ENCODE assay signal across 9 cellular contexts in genomic region chr10:49164587-49165188, GRCh38. TPM values are rescaled to one million over a fixed set of nuclear protein-coding genes. Genes with fewer than 3 reads are reported as not detected.
DNase-seq lines count a peak whose midpoint lies in the region; ATAC-seq and TF ChIP-seq lines count a peak whose summit lies in the region.
"Had no signal": no experiment of that assay in that cellular context is flagged by ENCODE, and none has a peak within 500 bp of the region (broad histone marks: within the 10 kb centered on the region; RNA-seq: fewer than 3 reads in every experiment).

No MANE protein-coding gene starts in this region.

- no peak overlapping the region for H3K4me3 Mint-ChIP-seq in activated naive CD8-positive, alpha-beta T cell treated with anti-CD3 and anti-CD28 coated beads for 36 hours
- H3K4me3 Mint-ChIP-seq: activated naive CD8-positive, alpha-beta T cell had no signal

- TF ChIP-seq CTCF in hepatocyte (IDR thresholded peaks at IDR 0.05; ENCODE audit: poor library complexity), result peak; percentile 64

- no peaks in the 10 kb centered on the region for H3K9me3 ChIP-seq in hepatocyte (ENCODE audit: low read depth)

- peaks cover 4% of the 10 kb centered on the region for H3K27me3 Mint-ChIP-seq in activated naive CD8-positive, alpha-beta T cell treated with anti-CD3 and anti-CD28 coated beads for 36 hours
- H3K27me3 Mint-ChIP-seq: activated naive CD8-positive, alpha-beta T cell had no signal

- no peak overlapping the region for H3K27ac ChIP-seq in hepatocyte

- H3K79me2 ChIP-seq in hepatocyte, result no peaks in the 10 kb centered on the region

- no peaks in the 10 kb centered on the region for H4K20me1 ChIP-seq in hepatocyte (ENCODE audit: insufficient read depth, poor library complexity, severe bottlenecking)

- peak; percentile 31 for DNase-seq in NCI-H748 (lab: John Stamatoyannopoulos, UW; ENCODE audit: unreplicated experiment)
- DNase-seq in NCI-H748 treated with DMSO at 0.1 percent for 48 hours (lab: John Stamatoyannopoulos, UW), result no peak
- DNase-seq in NCI-H774 (lab: John Stamatoyannopoulos, UW), result peak; percentile 14
- DNase-seq in activated naive CD8-positive, alpha-beta T cell treated with anti-CD3 and anti-CD28 coated beads for 36 hours, result peak; percentile 41
- peak; percentile 74 for DNase-seq in hepatocyte (ENCODE audit: low spot score)
- peak; percentile 63 for DNase-seq in stimulated activated CD8-positive, alpha-beta memory T cell treated with anti-CD3 and anti-CD28 coated beads, Interleukin-4, amount 100 ng/mL, for 48 hours
- DNase-seq in NCI-H510A treated with DMSO at 0.1 percent for 48 hours (lab: John Stamatoyannopoulos, UW), result no peak

- no peaks in the 10 kb centered on the region for H3K9me2 ChIP-seq in hepatocyte (replicated peaks; ENCODE audit: insufficient read depth)

- no peaks in the 10 kb centered on the region for H3K9me3 Mint-ChIP-seq in activated naive CD8-positive, alpha-beta T cell treated with anti-CD3 and anti-CD28 coated beads for 36 hours

- no peak overlapping the region for H3K4me2 ChIP-seq in hepatocyte

- no peak overlapping the region for H3K4me3 ChIP-seq in hepatocyte

- ATAC-seq in HG02610 (IDR thresholded peaks at IDR 0.05; ENCODE audit: unreplicated experiment), result peak; percentile 71

- peaks cover 3% of the 10 kb centered on the region for H3K27me3 ChIP-seq in hepatocyte

- WGBS in hepatocyte (ENCODE audit: low lambda C conversion rate, missing lambda C conversion rate), result 52% methylated on average over 9 of the region's 9 CpGs

- H3K36me3 Mint-ChIP-seq in activated naive CD8-positive, alpha-beta T cell treated with anti-CD3 and anti-CD28 coated beads for 36 hours, result no peaks in the 10 kb centered on the region
- H3K36me3 Mint-ChIP-seq: activated naive CD8-positive, alpha-beta T cell had no signal

- peaks cover 8% of the 10 kb centered on the region for H3K4me1 Mint-ChIP-seq in activated naive CD8-positive, alpha-beta T cell treated with anti-CD3 and anti-CD28 coated beads for 36 hours

- no peak overlapping the region for H2AFZ ChIP-seq in hepatocyte

- no peaks in the 10 kb centered on the region for H3K36me3 ChIP-seq in hepatocyte (replicated peaks; ENCODE audit: insufficient read depth, low read depth)

- H3K27ac Mint-ChIP-seq in activated naive CD8-positive, alpha-beta T cell treated with anti-CD3 and anti-CD28 coated beads for 36 hours, result no peak overlapping the region
- H3K27ac Mint-ChIP-seq: activated naive CD8-positive, alpha-beta T cell had no signal

- no peaks in the 10 kb centered on the region for H3K4me1 ChIP-seq in hepatocyte (ENCODE audit: insufficient read depth)

RNA-seq across cellular contexts. Expression of gene TMEM273, which starts 23.5 kb away (rescaled TPM):
- under 1 TPM; 0.76 to 0.80 TPM for total RNA-seq in activated naive CD8-positive, alpha-beta T cell treated with anti-CD3 and anti-CD28 coated beads for 36 hours
- 0.27 and 1.2 TPM in 2 replicates for total RNA-seq in hepatocyte
- polyA plus RNA-seq in hepatocyte, result 1.9 TPM in 1 of 2 replicates, not detected in the other

RNA-seq across cellular contexts. Expression of gene FAM170B, which starts 30.9 kb away (rescaled TPM):
- total RNA-seq in activated naive CD8-positive, alpha-beta T cell treated with anti-CD3 and anti-CD28 coated beads for 36 hours, result not detected
- not detected in 2 replicates for total RNA-seq in hepatocyte
- polyA plus RNA-seq in hepatocyte, result not detected in 2 replicates

RNA-seq across cellular contexts. Expression of gene VSTM4, which starts 49.4 kb away (rescaled TPM):
- not detected for total RNA-seq in activated naive CD8-positive, alpha-beta T cell treated with anti-CD3 and anti-CD28 coated beads for 36 hours
- 6.5 and 10.2 TPM in 2 replicates for total RNA-seq in hepatocyte
- 8.5 and 9.0 TPM in 2 replicates for polyA plus RNA-seq in hepatocyte

Comparison
In these comparisons a context has a peak if more than half of its experiments do, and no peak if none do; other contexts are left out.
1. DNase-seq: peak in NCI-H748 (single experiment), NCI-H774 (single experiment), activated naive CD8-positive, alpha-beta T cell treated with anti-CD3 and anti-CD28 coated beads for 36 hours (single experiment), hepatocyte (single experiment) and stimulated activated CD8-positive, alpha-beta memory T cell treated with anti-CD3 and anti-CD28 coated beads, Interleukin-4, amount 100 ng/mL, for 48 hours (single experiment); none in NCI-H748 treated with DMSO at 0.1 percent for 48 hours (single experiment) and NCI-H510A treated with DMSO at 0.1 percent for 48 hours (single experiment).